In the genomic region with DNA sequence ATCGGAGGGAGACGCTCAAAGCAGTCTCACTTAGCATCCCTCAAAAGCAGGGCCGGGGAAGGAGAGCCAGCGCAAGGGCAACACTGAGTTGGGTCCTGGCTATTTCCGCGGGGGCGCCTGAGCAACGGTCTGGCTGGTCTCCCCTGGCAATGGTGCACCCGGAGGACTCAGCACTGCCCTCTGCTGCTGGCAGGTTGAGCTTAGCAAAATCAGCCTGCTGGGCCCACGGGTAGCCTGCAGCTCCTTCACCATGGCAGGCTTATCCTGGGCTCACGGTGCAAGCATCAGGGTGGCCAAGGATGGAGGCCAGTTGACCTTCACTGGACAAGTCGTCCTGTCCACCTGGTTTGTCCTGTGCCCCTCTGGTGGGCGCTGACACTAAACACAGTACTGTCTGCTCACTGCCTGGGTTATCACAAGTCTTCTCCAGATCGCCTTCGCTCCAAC, we compare ENCODE assay signal across 7 cellular contexts. TPM values are rescaled to one million over a fixed set of nuclear protein-coding genes. Genes with fewer than 3 reads are reported as not detected.
A peak's percentile ranks its signal among the peaks of the same experiment; 100 is the strongest.
DNase-seq lines count a peak whose midpoint lies in the region; ATAC-seq and TF ChIP-seq lines count a peak whose summit lies in the region.

No MANE protein-coding gene starts in this region.

- H3K27ac ChIP-seq in colonic mucosa (no peak overlapping the region), liver (ENCODE audit: low read depth in 1 of 2, low read length in 2 of 2) (no peak overlapping the region)

- DNase-seq in NCI-H146 (lab: John Stamatoyannopoulos, UW): peak; percentile 59
- peak; percentile 40 to 49 for DNase-seq in activated CD4-positive, alpha-beta T cell treated with anti-CD3 and anti-CD28 coated beads for 24 hours (ENCODE audit: low read depth in 2 of 2)
- DNase-seq in colonic mucosa: peak; percentile 50
- DNase-seq in stimulated activated CD4-positive, alpha-beta T cell treated with anti-CD3 and anti-CD28 coated beads, TNF-alpha, amount 100 ng/mL, for 48 hours (ENCODE audit: low read depth in 3 of 3): peak; percentile 21 to 68 (median 24)

- no peaks in the 10 kb centered on the region for H3K36me3 ChIP-seq in colonic mucosa
- H3K36me3 ChIP-seq in liver (ENCODE audit: control insufficient read depth in 4 of 4, insufficient read depth in 3 of 4, low read depth in 1 of 4, low read length in 3 of 4): no peaks in the 10 kb centered on the region

- intact Hi-C loops in colonic mucosa (cut with DNase I): loop anchor here (10.0 kb wide), 1 partner anchor 398 kb away; a partner anchor contains a TSS

- 34% methylated on average over 15 of the region's 15 CpGs for WGBS in liver

- no peak overlapping the region for H3K4me3 ChIP-seq in colonic mucosa
- H3K4me3 ChIP-seq in liver (ENCODE audit: low read depth in 1 of 3, low read length in 3 of 3): no peak overlapping the region

- H3K9ac ChIP-seq in colonic mucosa (ENCODE audit: low read depth in 2 of 2, low read length in 2 of 2) (no peak overlapping the region), liver (ENCODE audit: low read depth in 1 of 2, low read length in 2 of 2) (no peak overlapping the region)

- H3K27me3 ChIP-seq in colonic mucosa (no peaks in the 10 kb centered on the region), liver (ENCODE audit: control insufficient read depth in 4 of 4, insufficient read depth in 4 of 4, low read length in 3 of 4) (no peaks in the 10 kb centered on the region)

- TF ChIP-seq CTCF in GM12874 (IDR thresholded peaks at IDR 0.05; ENCODE audit: insufficient read depth, low read depth, low read length): peak; percentile 90
- peak; percentile 70 for TF ChIP-seq CTCF in colonic mucosa (IDR thresholded peaks at IDR 0.05)
- peak; percentile 69 for TF ChIP-seq CTCF in liver (IDR thresholded peaks at IDR 0.05; ENCODE audit: low read depth, low read length, missing input control)

- no peaks in the 10 kb centered on the region for H3K4me1 ChIP-seq in colonic mucosa
- H3K4me1 ChIP-seq in liver (ENCODE audit: control insufficient read depth in 4 of 4, insufficient read depth in 4 of 4, low read length in 3 of 4): peaks cover 0 to 7% (median 2%) of the 10 kb centered on the region in 4 donors

- peak; percentile 73 to 90 for TF ChIP-seq RAD21 in liver (IDR thresholded peaks at IDR 0.05)

- H3K9me3 ChIP-seq in colonic mucosa (no peaks in the 10 kb centered on the region), liver (ENCODE audit: control insufficient read depth in 4 of 4, low read length in 3 of 4) (no peaks in the 10 kb centered on the region)

- no peak for ATAC-seq in HG03196 (IDR thresholded peaks at IDR 0.05; ENCODE audit: unreplicated experiment)

TF ChIP-seq in liver, 16 proteins besides CTCF, POLR2A, EP300 and RAD21:
- TF ChIP-seq HNF4G (IDR thresholded peaks at IDR 0.05): no peak
- TF ChIP-seq, protein P1, sequence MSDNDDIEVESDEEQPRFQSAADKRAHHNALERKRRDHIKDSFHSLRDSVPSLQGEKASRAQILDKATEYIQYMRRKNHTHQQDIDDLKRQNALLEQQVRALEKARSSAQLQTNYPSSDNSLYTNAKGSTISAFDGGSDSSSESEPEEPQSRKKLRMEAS (IDR thresholded peaks at IDR 0.05): no peak
- no peak for TF ChIP-seq JUND (IDR thresholded peaks at IDR 0.05)
- TF ChIP-seq SP1 (IDR thresholded peaks at IDR 0.05): no peak
- no peak for TF ChIP-seq HNF4A (conservative IDR thresholded peaks at IDR 0.05)
- no peak for TF ChIP-seq YY1 (IDR thresholded peaks at IDR 0.05)
- TF ChIP-seq FOXA1 (IDR thresholded peaks at IDR 0.05): no peak
- TF ChIP-seq NR2F2 (IDR thresholded peaks at IDR 0.05): no peak
- TF ChIP-seq, protein P2, sequence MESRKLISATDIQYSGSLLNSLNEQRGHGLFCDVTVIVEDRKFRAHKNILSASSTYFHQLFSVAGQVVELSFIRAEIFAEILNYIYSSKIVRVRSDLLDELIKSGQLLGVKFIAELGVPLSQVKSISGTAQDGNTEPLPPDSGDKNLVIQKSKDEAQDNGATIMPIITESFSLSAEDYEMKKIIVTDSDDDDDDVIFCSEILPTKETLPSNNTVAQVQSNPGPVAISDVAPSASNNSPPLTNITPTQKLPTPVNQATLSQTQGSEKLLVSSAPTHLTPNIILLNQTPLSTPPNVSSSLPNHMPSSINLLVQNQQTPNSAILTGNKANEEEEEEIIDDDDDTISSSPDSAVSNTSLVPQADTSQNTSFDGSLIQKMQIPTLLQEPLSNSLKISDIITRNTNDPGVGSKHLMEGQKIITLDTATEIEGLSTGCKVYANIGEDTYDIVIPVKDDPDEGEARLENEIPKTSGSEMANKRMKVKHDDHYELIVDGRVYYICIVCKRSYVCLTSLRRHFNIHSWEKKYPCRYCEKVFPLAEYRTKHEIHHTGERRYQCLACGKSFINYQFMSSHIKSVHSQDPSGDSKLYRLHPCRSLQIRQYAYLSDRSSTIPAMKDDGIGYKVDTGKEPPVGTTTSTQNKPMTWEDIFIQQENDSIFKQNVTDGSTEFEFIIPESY (IDR thresholded peaks at IDR 0.05): no peak
- TF ChIP-seq GABPA (IDR thresholded peaks at IDR 0.05 in 1 of 2, conservative IDR thresholded peaks at IDR 0.05 in 1 of 2): no peak

RNA-seq across cellular contexts. Expression of a gene that starts 14.4 kb away (rescaled TPM):
- total RNA-seq in colonic mucosa: 1 to 10 TPM; 3.7 to 6.6 TPM
- under 1 TPM; 0.09 to 0.33 TPM for total RNA-seq in liver
- 1 to 10 TPM in 1 of 2 donors, under 1 TPM in 1; 0.10 to 3.2 TPM for polyA plus RNA-seq in liver

RNA-seq across cellular contexts. Expression of a gene that starts 46.2 kb away (rescaled TPM):
- under 1 TPM; 0.16 to 0.25 TPM for total RNA-seq in colonic mucosa
- not detected for total RNA-seq in liver
- polyA plus RNA-seq in liver: under 1 TPM in 1 of 2 donors, not detected in 1; 0.08 TPM
